In genomic region chr11:114400222-114400973, GRCh38 we compare ENCODE assay signal across 8 cellular contexts. TPM values are rescaled to one million over a fixed set of nuclear protein-coding genes. Genes with fewer than 3 reads are reported as not detected.
DNase-seq lines count a peak whose midpoint lies in the region; ATAC-seq, FAIRE-seq and TF ChIP-seq lines count a peak whose summit lies in the region.

Gene C11orf71, minus strand, starts transcription at chr11:114400511. Its CDS starts 180 bp downstream, at chr11:114400331.
Gene RBM7, plus strand, starts transcription at chr11:114400666. Its CDS starts 6 bp downstream, at chr11:114400672.

- H3K4me1 ChIP-seq in mammary epithelial cell (ENCODE audit: insufficient read depth, low read length) (peaks cover 4% of the 10 kb centered on the region), small intestine (ENCODE audit: control insufficient read depth in 2 of 2, insufficient read depth in 1 of 2, low read depth in 1 of 2, low read length in 1 of 2) (peaks cover 0 to 8% of the 10 kb centered on the region in 2 donors)

- H3K79me2 ChIP-seq in mammary epithelial cell (ENCODE audit: insufficient read depth, low read length) = peaks cover 63% of the 10 kb centered on the region

- WGBS in mammary epithelial cell (ENCODE audit: low coverage, missing lambda C conversion rate) = under 1% methylated on average over 27 of the region's 69 CpGs
- 0 to 1% (median 0%) methylated on average over 69 of the region's 69 CpGs for WGBS in small intestine, 3 donors

- TF ChIP-seq CTCF in VCaP (conservative IDR thresholded peaks at IDR 0.05) (no peak), mammary epithelial cell (conservative IDR thresholded peaks at IDR 0.05 in 1 of 2, IDR thresholded peaks at IDR 0.05 in 1 of 2; ENCODE audit: extremely low read depth in 1 of 2, insufficient read depth in 1 of 2, low read depth in 1 of 2, low read length in 2 of 2) (peak in 1 of 2 donors; percentile 9)

- DNase-seq in ACHN (peak; percentile 98), NCI-H2171 treated with DMSO at 0.1 percent for 48 hours (lab: John Stamatoyannopoulos, UW) (peak; percentile 95), mammary epithelial cell (peak; percentile 99), iPS-NIHi11 (ENCODE audit: low spot score) (peak; percentile 87), small intestine (peak; percentile 99)

- BruUV-seq in mammary epithelial cell (replicated peaks; lab: Mats Ljungman, UMichigan) = no TSS peak

- no peak for FAIRE-seq in small intestine (lab: Jason Lieb, UNC)

- CTCF ChIA-PET in mammary epithelial cell (lab: Charles Lee; ENCODE audit: low non-redundant PET) = no interaction called here

- H3K4me3 ChIP-seq in mammary epithelial cell (replicated peaks in 1 of 3; ENCODE audit: insufficient read depth in 1 of 3, low read depth in 2 of 3, low read length in 3 of 3) (peak within 1 kb of the TSS; percentile 77 to 91 (median 89)), small intestine (ENCODE audit: low read depth in 1 of 2, low read length in 2 of 2) (peak within 1 kb of the TSS; percentile 76 to 97)

- peak within 1 kb of the TSS; percentile 98 for H3K27ac ChIP-seq in VCaP
- H3K27ac ChIP-seq in mammary epithelial cell (ENCODE audit: insufficient read depth, low read depth, low read length) = peak within 1 kb of the TSS; percentile 99
- H3K27ac ChIP-seq in small intestine (ENCODE audit: low read depth in 1 of 2, low read length in 1 of 2) = peak within 1 kb of the TSS; percentile 98 to 99

- peak within 1 kb of the TSS; percentile 95 for H2AFZ ChIP-seq in mammary epithelial cell (ENCODE audit: low read depth, low read length)

- H3K4me2 ChIP-seq in mammary epithelial cell (ENCODE audit: insufficient read depth, low read depth, low read length) = peak within 1 kb of the TSS; percentile 92

- in situ Hi-C loops in ACHN (cut with HindIII; ENCODE audit: low pct_ligation_motif_present, low pct_unique_long_range_greater_than_20kb, low sequenced_read_pairs) = no loop called here
- in situ Hi-C loops in mammary epithelial cell (cut with MboI; ENCODE audit: low sequenced_read_pairs in 2 of 2) = loop anchor here (5.0 to 25.0 kb wide), 3 partner anchors 37 to 113 kb away; partner anchors contain the start of genes NNMT (in 1 of the 2) and REXO2 (in 1 of the 2)

- no peaks in the 10 kb centered on the region for H4K20me1 ChIP-seq in mammary epithelial cell (ENCODE audit: insufficient read depth, low read length)

- peak; percentile 90 for ATAC-seq in GM18867 (IDR thresholded peaks at IDR 0.05; ENCODE audit: unreplicated experiment)
- ATAC-seq in HG03103 (IDR thresholded peaks at IDR 0.05; ENCODE audit: low read depth, unreplicated experiment) = peak; percentile 90

- H3K9me3 ChIP-seq in mammary epithelial cell (replicated peaks; ENCODE audit: insufficient read depth, low read length) = no peaks in the 10 kb centered on the region
- H3K9me3 ChIP-seq in small intestine (ENCODE audit: control insufficient read depth, low read depth) = no peaks in the 10 kb centered on the region

- H3K36me3 ChIP-seq in mammary epithelial cell (ENCODE audit: insufficient read depth, low read length) = peaks cover 10% of the 10 kb centered on the region
- H3K36me3 ChIP-seq in small intestine (ENCODE audit: control insufficient read depth in 2 of 2, insufficient read depth in 2 of 2, low read length in 2 of 2) = no peaks in the 10 kb centered on the region

- dilution Hi-C loops in mammary epithelial cell (cut with HindIII; ENCODE audit: low sequenced_read_pairs) = no loop called here

- intact Hi-C loops in mammary epithelial cell (cut with micrococcal nuclease) = loop anchor here (1.0 to 5.0 kb wide), 3 partner anchors 39 to 238 kb away; partner anchors contain the start of gene REXO2

- peak within 1 kb of the TSS; percentile 100 for H3K9ac ChIP-seq in mammary epithelial cell (ENCODE audit: insufficient read depth, low read length)

- no peaks in the 10 kb centered on the region for H3K27me3 ChIP-seq in mammary epithelial cell (ENCODE audit: insufficient read depth, low read length)
- no peaks in the 10 kb centered on the region for H3K27me3 ChIP-seq in small intestine (ENCODE audit: control insufficient read depth in 2 of 2, insufficient read depth in 2 of 2, low read length in 2 of 2)

RNA-seq across cellular contexts. Expression of gene C11orf71, which starts in this region (rescaled TPM):
- total RNA-seq in mammary epithelial cell = 1 to 10 TPM; 1.2 to 2.0 TPM
- 1.5 TPM for polyA plus RNA-seq in mammary epithelial cell
- polyA minus RNA-seq in mammary epithelial cell = 4.6 TPM
- 10 to 100 TPM in 1 of 3 donors, 1 to 10 TPM in 2; 9.3 to 12.1 (median 10.0) TPM for polyA plus RNA-seq in small intestine

RNA-seq across cellular contexts. Expression of gene RBM7, which starts in this region (rescaled TPM):
- 10 to 100 TPM; 37.5 to 42.8 TPM for total RNA-seq in mammary epithelial cell
- polyA plus RNA-seq in mammary epithelial cell (20.3 TPM), small intestine (10 to 100 TPM; 17.0 to 21.4 (median 20.8) TPM)
- polyA minus RNA-seq in mammary epithelial cell = 4.3 TPM

Comparison
In these comparisons a context has a peak if more than half of its experiments do, and no peak if none do; other contexts are left out.
1. Peak in every context shown above with its lines: DNase-seq, ATAC-seq, H3K4me3 ChIP-seq and H3K27ac ChIP-seq.